8 cellular contexts compared by ENCODE assay signal in genomic region chr22:31970490-31971444, GRCh38. TPM values are rescaled to one million over a fixed set of nuclear protein-coding genes. Genes with fewer than 3 reads are reported as not detected.
DNase-seq lines count a peak whose midpoint lies in the region; ATAC-seq and TF ChIP-seq lines count a peak whose summit lies in the region.

No MANE protein-coding gene starts in this region.

- H3K4me3 Mint-ChIP-seq in activated CD4-positive, alpha-beta T cell treated with anti-CD3 and anti-CD28 coated beads, Interleukin-2, amount 10 ng/mL, durations not matched to agents 7 days and 5 days = peak overlapping the region; percentile 70

- no peaks in the 10 kb centered on the region for H3K27me3 Mint-ChIP-seq in activated CD4-positive, alpha-beta T cell treated with anti-CD3 and anti-CD28 coated beads, Interleukin-2, amount 10 ng/mL, durations not matched to agents 7 days and 5 days

- no peaks in the 10 kb centered on the region for H3K36me3 ChIP-seq in left lung

- H3K27me3 ChIP-seq in left lung = no peaks in the 10 kb centered on the region

- H3K36me3 Mint-ChIP-seq in activated CD4-positive, alpha-beta T cell treated with anti-CD3 and anti-CD28 coated beads, Interleukin-2, amount 10 ng/mL, durations not matched to agents 7 days and 5 days (ENCODE audit: low read depth) = no peaks in the 10 kb centered on the region

- CTCF ChIA-PET in activated CD4-positive, alpha-beta T cell treated with anti-CD3 and anti-CD28 coated beads, Interleukin-2, amount 10 ng/mL, durations not matched to agents 7 days and 5 days (lab: Charles Lee) = interaction anchor here (0.5 to 2.5 kb wide), 34 partner anchors 9 to 506 kb away, joined by 3 to 22 read pairs (median 4); partner anchors contain the start of genes DEPDC5 and PISD

- H3K4me1 ChIP-seq in left lung = peaks cover 6 to 13% of the 10 kb centered on the region in 2 donors

- H3K9me3 ChIP-seq in left lung = no peaks in the 10 kb centered on the region

- TF ChIP-seq CTCF in GM12865 (IDR thresholded peaks at IDR 0.05; ENCODE audit: insufficient read depth, low read depth, low read length, missing control alignments) = peak; percentile 86
- peak; percentile 88 to 93 for TF ChIP-seq CTCF in left lung (IDR thresholded peaks at IDR 0.05)

- peak overlapping the region; percentile 72 for H3K27ac Mint-ChIP-seq in activated CD4-positive, alpha-beta T cell treated with anti-CD3 and anti-CD28 coated beads, Interleukin-2, amount 10 ng/mL, durations not matched to agents 7 days and 5 days

- ATAC-seq in HG03066 (IDR thresholded peaks at IDR 0.05; ENCODE audit: low read depth, unreplicated experiment) = peak; percentile 61
- peak; percentile 99 for ATAC-seq in left lung
- ATAC-seq in GM18909 (IDR thresholded peaks at IDR 0.05; ENCODE audit: poor library complexity, unreplicated experiment) = no peak

- DNase-seq in GM12865 (ENCODE audit: low read depth) (peak; percentile 72), NCI-H446 treated with DMSO at 0.1 percent for 48 hours (lab: John Stamatoyannopoulos, UW) (peak; percentile 28), cortex of kidney (lab: John Stamatoyannopoulos, UW) (peak; percentile 11), left lung (peak; percentile 86 to 97)
- peak; percentile 86 for DNase-seq in activated CD4-positive, alpha-beta T cell treated with anti-CD3 and anti-CD28 coated beads, Interleukin-2, amount 10 ng/mL, durations not matched to agents 7 days and 5 days
- peak; percentile 74 for DNase-seq in stimulated activated CD4-positive, alpha-beta T cell treated with anti-CD3 and anti-CD28 coated beads, Interleukin-2, amount 100 ng/mL, for 4 hours (ENCODE audit: low read depth)

- peak overlapping the region; percentile 31 for H3K4me3 ChIP-seq in GM12865 (ENCODE audit: low read depth, low read length)
- peak overlapping the region; percentile 28 to 39 for H3K4me3 ChIP-seq in left lung

- peaks cover 13% of the 10 kb centered on the region for H3K4me1 Mint-ChIP-seq in activated CD4-positive, alpha-beta T cell treated with anti-CD3 and anti-CD28 coated beads, Interleukin-2, amount 10 ng/mL, durations not matched to agents 7 days and 5 days

- POLR2A ChIA-PET in activated CD4-positive, alpha-beta T cell treated with anti-CD3 and anti-CD28 coated beads, Interleukin-2, amount 10 ng/mL, durations not matched to agents 7 days and 5 days (lab: Charles Lee) = no interaction called here

- H3K27ac ChIP-seq in left lung = no peak overlapping the region

- no peaks in the 10 kb centered on the region for H3K9me3 Mint-ChIP-seq in activated CD4-positive, alpha-beta T cell treated with anti-CD3 and anti-CD28 coated beads, Interleukin-2, amount 10 ng/mL, durations not matched to agents 7 days and 5 days

- intact Hi-C loops in left lung (cut with DNase I) = loop anchor here in 1 of 2 donors (10.0 kb wide), 1 partner anchor 114 kb away; no protein-coding TSS in a partner anchor

RNA-seq across cellular contexts. Expression of gene YWHAH, which starts 26.4 kb away (rescaled TPM):
- 100 to 1,000 TPM; 182 to 190 TPM for total RNA-seq in activated CD4-positive, alpha-beta T cell treated with anti-CD3 and anti-CD28 coated beads, Interleukin-2, amount 10 ng/mL, durations not matched to agents 7 days and 5 days
- 100 to 1,000 TPM; 152 to 183 TPM for total RNA-seq in left lung

Comparison
In these comparisons a context has a peak if more than half of its experiments do, and no peak if none do; other contexts are left out.
1. DNase-seq: peak in every context shown above with its lines; median percentile 92 in left lung; 86 in activated CD4-positive, alpha-beta T cell treated with anti-CD3 and anti-CD28 coated beads, Interleukin-2, amount 10 ng/mL, durations not matched to agents 7 days and 5 days; 74 in stimulated activated CD4-positive, alpha-beta T cell treated with anti-CD3 and anti-CD28 coated beads, Interleukin-2, amount 100 ng/mL, for 4 hours; 72 in GM12865; 28 in NCI-H446 treated with DMSO at 0.1 percent for 48 hours; 11 in cortex of kidney.